Comparison of ENCODE assay signal across 19 cellular contexts in the genomic region with DNA sequence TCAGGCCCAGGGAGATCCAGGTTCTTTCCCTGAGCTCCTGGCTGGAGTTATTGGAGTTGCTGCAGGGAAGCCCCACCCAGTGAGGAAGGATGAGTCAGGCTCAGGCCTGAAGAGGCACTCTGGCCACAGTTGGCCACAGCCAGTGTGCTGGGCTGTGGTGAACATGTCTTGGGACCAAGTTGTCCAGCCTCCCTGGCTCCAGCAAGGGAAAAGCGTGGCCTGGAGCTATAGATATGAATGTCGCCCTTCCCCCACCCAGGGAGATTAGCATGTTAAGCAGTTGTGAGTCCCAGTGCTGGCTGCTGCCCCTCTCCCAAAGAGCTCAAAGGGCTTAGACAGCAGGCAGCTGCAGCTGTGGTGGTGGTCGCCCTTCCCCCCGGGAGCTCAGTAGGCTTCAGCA.
"Had no signal": no experiment of that assay in that cellular context is flagged by ENCODE, and none has a peak within 500 bp of the region (broad histone marks: within the 10 kb centered on the region; RNA-seq: fewer than 3 reads in every experiment).

No MANE protein-coding gene starts in this region.

- H3K27ac Mint-ChIP-seq: activated CD4-positive, alpha-beta memory T cell treated with anti-CD3 and anti-CD28 coated beads, Interleukin-2, amount 10 ng/mL, durations not matched to agents 7 days and 5 days; activated naive CD4-positive, alpha-beta T cell treated with anti-CD3 and anti-CD28 coated beads, Interleukin-2, amount 10 ng/mL, durations not matched to agents 7 days and 5 days; activated T-cell treated with anti-CD3 and anti-CD28 coated beads, Interleukin-2, amount 50 U/mL, for 24 hours; stimulated activated naive CD8-positive, alpha-beta T cell treated with anti-CD3 and anti-CD28 coated beads, Interleukin-15, Interleukin-2, amounts not matched to agents 100 ng/mL and 50 ng/mL, for 24 hours had no signal

- H3K27ac ChIP-seq: adrenal gland, gastrocnemius medialis, heart right ventricle, ovary, right lobe of liver, suprapubic skin had no signal

- H3K4me1 Mint-ChIP-seq: activated CD4-positive, alpha-beta memory T cell treated with anti-CD3 and anti-CD28 coated beads, Interleukin-2, amount 10 ng/mL, durations not matched to agents 7 days and 5 days; activated naive CD4-positive, alpha-beta T cell treated with anti-CD3 and anti-CD28 coated beads, Interleukin-2, amount 10 ng/mL, durations not matched to agents 7 days and 5 days; naive thymus-derived CD4-positive, alpha-beta T cell had no signal

- H3K4me3 Mint-ChIP-seq: activated CD4-positive, alpha-beta memory T cell treated with anti-CD3 and anti-CD28 coated beads, Interleukin-2, amount 10 ng/mL, durations not matched to agents 7 days and 5 days; activated naive CD4-positive, alpha-beta T cell treated with anti-CD3 and anti-CD28 coated beads, Interleukin-2, amount 10 ng/mL, durations not matched to agents 7 days and 5 days; activated T-cell treated with anti-CD3 and anti-CD28 coated beads, Interleukin-2, amount 50 U/mL, for 24 hours; naive thymus-derived CD4-positive, alpha-beta T cell; stimulated activated naive CD8-positive, alpha-beta T cell treated with anti-CD3 and anti-CD28 coated beads, Interleukin-15, Interleukin-2, amounts not matched to agents 100 ng/mL and 50 ng/mL, for 24 hours had no signal

- H3K4me3 ChIP-seq: adrenal gland, gastrocnemius medialis, heart right ventricle, mucosa of descending colon, ovary, right lobe of liver, smooth muscle cell, suprapubic skin had no signal

- ATAC-seq: gastrocnemius medialis; heart right ventricle; left lobe of liver; mucosa of descending colon; naive thymus-derived CD4-positive, alpha-beta T cell; right lobe of liver had no signal

- H3K4me1 ChIP-seq: adrenal gland, gastrocnemius medialis, heart right ventricle, right lobe of liver, suprapubic skin had no signal

- H3K36me3 Mint-ChIP-seq: activated naive CD4-positive, alpha-beta T cell treated with anti-CD3 and anti-CD28 coated beads, Interleukin-2, amount 10 ng/mL, durations not matched to agents 7 days and 5 days; naive thymus-derived CD4-positive, alpha-beta T cell had no signal

- H3K27me3 ChIP-seq: adrenal gland, gastrocnemius medialis, heart right ventricle, ovary, right lobe of liver, suprapubic skin had no signal

- DNase-seq: activated CD4-positive, alpha-beta memory T cell treated with anti-CD3 and anti-CD28 coated beads, Interleukin-2, amount 10 ng/mL, durations not matched to agents 7 days and 5 days; activated CD4-positive, alpha-beta T cell treated with anti-CD3 and anti-CD28 coated beads for 4 hours; activated naive CD4-positive, alpha-beta T cell treated with anti-CD3 and anti-CD28 coated beads, Interleukin-2, amount 10 ng/mL, durations not matched to agents 7 days and 5 days; activated T-cell treated with anti-CD3 and anti-CD28 coated beads, Interleukin-2, amount 50 U/mL, for 24 hours; adrenal gland; central memory CD4-positive, alpha-beta T cell; cortex of kidney; effector CD4-positive, alpha-beta T cell; gastrocnemius medialis; heart right ventricle; mucosa of descending colon; naive thymus-derived CD4-positive, alpha-beta T cell; ovary; right lobe of liver; trophoblast cell had no signal

- H3K36me3 ChIP-seq: adrenal gland, gastrocnemius medialis, heart right ventricle, ovary, right lobe of liver, suprapubic skin had no signal

- H3K27me3 Mint-ChIP-seq: activated CD4-positive, alpha-beta memory T cell treated with anti-CD3 and anti-CD28 coated beads, Interleukin-2, amount 10 ng/mL, durations not matched to agents 7 days and 5 days; activated naive CD4-positive, alpha-beta T cell treated with anti-CD3 and anti-CD28 coated beads, Interleukin-2, amount 10 ng/mL, durations not matched to agents 7 days and 5 days; activated T-cell treated with anti-CD3 and anti-CD28 coated beads, Interleukin-2, amount 50 U/mL, for 24 hours; naive thymus-derived CD4-positive, alpha-beta T cell; stimulated activated naive CD8-positive, alpha-beta T cell treated with anti-CD3 and anti-CD28 coated beads, Interleukin-15, Interleukin-2, amounts not matched to agents 100 ng/mL and 50 ng/mL, for 24 hours had no signal
